Comparison of ENCODE assay signal across 7 cellular contexts in the genomic region with DNA sequence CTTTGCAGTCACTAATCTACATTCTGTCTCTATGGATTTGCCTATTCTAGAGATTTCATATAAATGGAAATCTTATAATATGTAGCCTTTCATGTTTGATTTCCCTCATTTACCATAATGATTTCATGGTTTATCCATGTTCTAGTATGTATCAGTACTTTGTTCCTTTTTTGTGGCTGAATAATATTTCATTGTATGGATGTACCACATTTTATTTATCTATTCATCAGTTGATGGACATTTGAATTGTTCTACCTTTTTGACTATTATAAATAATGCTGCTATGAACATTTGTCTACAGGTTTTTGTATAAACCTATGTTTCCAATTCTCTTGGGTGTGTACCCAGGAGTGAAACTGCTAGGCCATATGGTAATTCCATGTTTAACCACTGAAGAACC.
"Had no signal": no experiment of that assay in that cellular context is flagged by ENCODE, and none has a peak within 500 bp of the region (broad histone marks: within the 10 kb centered on the region; RNA-seq: fewer than 3 reads in every experiment).

No MANE protein-coding gene starts in this region.

- ATAC-seq: HepG2, K562 had no signal

- H3K27ac ChIP-seq: HL-60 had no signal

- H3K4me3 ChIP-seq: K562 had no signal

- DNase-seq: IMR-90, KBM-7, KG1 had no signal

- H3K4me1 Mint-ChIP-seq: IgD-negative memory B cell had no signal

- H3K27ac Mint-ChIP-seq: IgD-negative memory B cell had no signal

- H3K36me3 Mint-ChIP-seq: IgD-negative memory B cell had no signal

- H3K4me3 Mint-ChIP-seq: IgD-negative memory B cell had no signal
